16 cellular contexts compared by ENCODE assay signal in the genomic region with DNA sequence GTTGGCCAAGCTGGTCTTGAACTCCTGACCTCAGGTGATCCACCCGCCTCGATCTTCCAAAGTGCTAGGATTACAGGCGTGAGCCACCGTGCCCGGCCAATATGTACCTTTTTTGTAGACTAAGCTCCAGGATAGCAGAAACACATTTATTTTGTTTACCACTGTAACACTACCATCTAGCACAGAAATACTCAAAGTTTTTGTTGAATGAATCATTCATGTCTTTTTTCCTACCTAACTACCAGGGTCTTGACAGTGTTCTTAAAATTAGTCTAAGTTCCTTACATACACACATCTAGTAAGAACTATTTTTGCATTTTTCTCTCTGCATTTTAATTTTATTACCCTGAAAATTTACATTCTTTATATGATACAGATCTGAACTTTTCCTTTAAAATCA.
"Had no signal": no experiment of that assay in that cellular context is flagged by ENCODE, and none has a peak within 500 bp of the region (broad histone marks: within the 10 kb centered on the region; RNA-seq: fewer than 3 reads in every experiment).

No MANE protein-coding gene starts in this region.

- H3K4me3 ChIP-seq: heart left ventricle, ovary had no signal

- H3K27me3 Mint-ChIP-seq: activated CD4-positive, alpha-beta memory T cell treated with anti-CD3 and anti-CD28 coated beads, Interleukin-2, amount 10 ng/mL, durations not matched to agents 7 days and 5 days; activated naive CD4-positive, alpha-beta T cell treated with anti-CD3 and anti-CD28 coated beads, Interleukin-2, amount 50 U/mL, for 24 hours; activated T-cell treated with anti-CD3 and anti-CD28 coated beads, Interleukin-2, amount 50 U/mL, for 24 hours; central memory CD8-positive, alpha-beta T cell; naive B cell; T-helper 17 cell had no signal

- ATAC-seq: heart left ventricle, T-helper 17 cell, WTC11 had no signal

- H3K36me3 ChIP-seq: ovary had no signal

- DNase-seq: activated CD4-positive, alpha-beta memory T cell treated with anti-CD3 and anti-CD28 coated beads, Interleukin-2, amount 10 ng/mL, durations not matched to agents 7 days and 5 days; activated CD4-positive, alpha-beta T cell treated with anti-CD3 and anti-CD28 coated beads for 4 hours; activated T-cell treated with anti-CD3 and anti-CD28 coated beads, Interleukin-2, amount 50 U/mL, for 24 hours; amniotic stem cell; brain microvascular endothelial cell; effector memory CD4-positive, alpha-beta T cell; heart left ventricle; immature natural killer cell; naive B cell; ovary; retina; small intestine; T-helper 17 cell had no signal

- H3K27ac Mint-ChIP-seq: activated CD4-positive, alpha-beta memory T cell treated with anti-CD3 and anti-CD28 coated beads, Interleukin-2, amount 10 ng/mL, durations not matched to agents 7 days and 5 days; activated naive CD4-positive, alpha-beta T cell treated with anti-CD3 and anti-CD28 coated beads, Interleukin-2, amount 50 U/mL, for 24 hours; activated T-cell treated with anti-CD3 and anti-CD28 coated beads, Interleukin-2, amount 50 U/mL, for 24 hours; immature natural killer cell; T-helper 17 cell; WTC11 had no signal

- H3K27me3 ChIP-seq: brain microvascular endothelial cell, heart left ventricle, ovary had no signal

- H3K9me3 Mint-ChIP-seq: activated CD4-positive, alpha-beta memory T cell treated with anti-CD3 and anti-CD28 coated beads, Interleukin-2, amount 10 ng/mL, durations not matched to agents 7 days and 5 days; activated naive CD4-positive, alpha-beta T cell treated with anti-CD3 and anti-CD28 coated beads, Interleukin-2, amount 50 U/mL, for 24 hours; activated T-cell treated with anti-CD3 and anti-CD28 coated beads, Interleukin-2, amount 50 U/mL, for 24 hours; central memory CD8-positive, alpha-beta T cell; immature natural killer cell; naive B cell; WTC11 had no signal

- H3K9me3 ChIP-seq: heart left ventricle, ovary had no signal

- H3K4me1 Mint-ChIP-seq: activated naive CD4-positive, alpha-beta T cell treated with anti-CD3 and anti-CD28 coated beads, Interleukin-2, amount 50 U/mL, for 24 hours; central memory CD8-positive, alpha-beta T cell; immature natural killer cell; WTC11 had no signal

- H3K4me1 ChIP-seq: heart left ventricle had no signal

- H3K27ac ChIP-seq: brain microvascular endothelial cell, heart left ventricle, ovary had no signal

- H3K4me3 Mint-ChIP-seq: activated CD4-positive, alpha-beta memory T cell treated with anti-CD3 and anti-CD28 coated beads, Interleukin-2, amount 10 ng/mL, durations not matched to agents 7 days and 5 days; activated naive CD4-positive, alpha-beta T cell treated with anti-CD3 and anti-CD28 coated beads, Interleukin-2, amount 50 U/mL, for 24 hours; activated T-cell treated with anti-CD3 and anti-CD28 coated beads, Interleukin-2, amount 50 U/mL, for 24 hours; central memory CD8-positive, alpha-beta T cell; immature natural killer cell; naive B cell; T-helper 17 cell; WTC11 had no signal
